ENCODE assay signal across 9 cellular contexts in the genomic region with DNA sequence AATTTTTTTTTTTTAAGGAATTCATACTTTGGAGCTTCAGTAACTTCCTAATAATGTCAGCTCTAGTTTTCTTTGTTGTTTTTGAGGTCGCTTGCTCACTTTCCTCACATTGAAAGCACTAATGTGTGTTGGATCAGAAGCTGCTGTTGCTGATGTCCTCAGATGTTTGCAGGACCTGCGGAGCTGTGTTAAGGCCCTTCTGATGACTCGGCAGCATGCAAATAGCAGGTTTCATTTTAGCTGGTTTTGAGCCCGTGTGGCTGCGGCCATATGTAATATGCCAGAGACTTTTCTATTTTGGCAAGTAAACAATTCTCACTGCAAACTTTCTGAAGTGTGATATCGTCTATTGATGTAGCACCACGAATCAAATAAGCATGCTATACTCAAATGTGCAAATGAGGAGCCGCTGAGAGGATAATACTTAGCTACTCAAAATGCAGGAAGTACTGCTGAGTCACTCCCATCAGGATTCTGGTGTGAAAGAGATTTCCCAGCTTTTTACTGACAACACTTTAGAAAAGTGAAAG.
A peak's percentile ranks its signal among the peaks of the same experiment; 100 is the strongest.
DNase-seq lines count a peak whose midpoint lies in the region; ATAC-seq and TF ChIP-seq lines count a peak whose summit lies in the region.
"Had no signal": no experiment of that assay in that cellular context is flagged by ENCODE, and none has a peak within 500 bp of the region (broad histone marks: within the 10 kb centered on the region; RNA-seq: fewer than 3 reads in every experiment).

No MANE protein-coding gene starts in this region.

- H3K27ac Mint-ChIP-seq in HFFc6, result peak overlapping the region; percentile 99
- H3K27ac Mint-ChIP-seq in progenitor cell of endocrine pancreas, result peak overlapping the region; percentile 49
- H3K27ac Mint-ChIP-seq in CD4-positive, alpha-beta T cell, result no peak overlapping the region

- no peaks in the 10 kb centered on the region for H3K4me1 ChIP-seq in NT2/D1 (ENCODE audit: insufficient read depth, insufficient read length)

- TF ChIP-seq CTCF in HFFc6 (IDR thresholded peaks at IDR 0.05) (no peak), progenitor cell of endocrine pancreas (IDR thresholded peaks at IDR 0.05; ENCODE audit: unreplicated experiment) (no peak)
- TF ChIP-seq CTCF in CD4-positive, alpha-beta T cell (IDR thresholded peaks at IDR 0.05), result no peak

- no peaks in the 10 kb centered on the region for H3K27me3 ChIP-seq in NT2/D1 (ENCODE audit: insufficient read depth, insufficient read length)
- H3K27me3 ChIP-seq in CD4-positive, alpha-beta T cell (ENCODE audit: control insufficient read depth, insufficient read depth, low read length), result no peaks in the 10 kb centered on the region
- H3K27me3 ChIP-seq: neutrophil had no signal

- peaks cover 8% of the 10 kb centered on the region for H3K27me3 Mint-ChIP-seq in HFFc6 (ENCODE audit: insufficient read depth)
- no peaks in the 10 kb centered on the region for H3K27me3 Mint-ChIP-seq in progenitor cell of endocrine pancreas
- H3K27me3 Mint-ChIP-seq in CD4-positive, alpha-beta T cell, result no peaks in the 10 kb centered on the region

- H3K4me1 Mint-ChIP-seq in HFFc6 (ENCODE audit: low read depth) (peaks cover 96% of the 10 kb centered on the region), progenitor cell of endocrine pancreas (ENCODE audit: low read depth) (peaks cover 20% of the 10 kb centered on the region)
- no peaks in the 10 kb centered on the region for H3K4me1 Mint-ChIP-seq in CD4-positive, alpha-beta T cell (ENCODE audit: low read depth)

- intact Hi-C loops in CD4-positive, alpha-beta T cell (cut with DNase I, micrococcal nuclease), result no loop called here

- DNase-seq in GM04503 (ENCODE audit: low read depth) (peak; percentile 90), HFFc6 (peak; percentile 98), NT2/D1 (ENCODE audit: low read depth, low spot score) (peak; percentile 13), fibroblast of peridontal ligament (ENCODE audit: extremely low read depth) (peak; percentile 90), progenitor cell of endocrine pancreas (ENCODE audit: low spot score, unreplicated experiment) (no peak)
- DNase-seq in activated CD4-positive, CD25-positive, alpha-beta regulatory T cell treated with anti-CD3 and anti-CD28 coated beads, Interleukin-2, amount 50 U/mL, for 72 hours, result no peak
- DNase-seq in CD4-positive, alpha-beta T cell, result no peak
- no peak for DNase-seq in stimulated activated CD4-positive, alpha-beta T cell treated with anti-CD3 and anti-CD28 coated beads, Interleukin-4, amount 100 ng/mL, for 1 hour

- no peak overlapping the region for H3K9ac ChIP-seq in NT2/D1 (ENCODE audit: insufficient read length, low read depth)

- H3K4me3 ChIP-seq in NT2/D1 (ENCODE audit: insufficient read length, low read depth), result no peak overlapping the region

- POLR2A ChIA-PET in CD4-positive, alpha-beta T cell (lab: Charles Lee), result no interaction called here

- CTCF ChIA-PET in CD4-positive, alpha-beta T cell (lab: Charles Lee), result no interaction called here

- no peaks in the 10 kb centered on the region for H3K9me3 ChIP-seq in NT2/D1 (ENCODE audit: insufficient read depth, low read length)
- H3K9me3 ChIP-seq in CD4-positive, alpha-beta T cell (ENCODE audit: control insufficient read depth, low read length), result no peaks in the 10 kb centered on the region
- H3K9me3 ChIP-seq: neutrophil had no signal

- H3K9me3 Mint-ChIP-seq in HFFc6, result no peaks in the 10 kb centered on the region
- no peaks in the 10 kb centered on the region for H3K9me3 Mint-ChIP-seq in progenitor cell of endocrine pancreas (ENCODE audit: low read depth)
- no peaks in the 10 kb centered on the region for H3K9me3 Mint-ChIP-seq in CD4-positive, alpha-beta T cell

- no peak overlapping the region for H3K27ac ChIP-seq in CD4-positive, alpha-beta T cell (ENCODE audit: low read depth, low read length)
- H3K27ac ChIP-seq: neutrophil had no signal

- H3K36me3 ChIP-seq in NT2/D1 (ENCODE audit: insufficient read depth, insufficient read length, low read length), result peaks cover 53% of the 10 kb centered on the region
- H3K36me3 ChIP-seq: neutrophil had no signal

- ATAC-seq in CD4-positive, alpha-beta T cell (ENCODE audit: poor library complexity), result no peak

- peaks cover 84% of the 10 kb centered on the region for H3K36me3 Mint-ChIP-seq in HFFc6 (ENCODE audit: low read depth)
- H3K36me3 Mint-ChIP-seq in progenitor cell of endocrine pancreas (ENCODE audit: insufficient read depth), result peaks cover 32% of the 10 kb centered on the region
- no peaks in the 10 kb centered on the region for H3K36me3 Mint-ChIP-seq in CD4-positive, alpha-beta T cell (ENCODE audit: low read depth)

- H3K4me3 Mint-ChIP-seq in HFFc6, result peak overlapping the region; percentile 87
- no peak overlapping the region for H3K4me3 Mint-ChIP-seq in progenitor cell of endocrine pancreas (ENCODE audit: low read depth)
- no peak overlapping the region for H3K4me3 Mint-ChIP-seq in CD4-positive, alpha-beta T cell

Comparison
In these comparisons a context has a peak if more than half of its experiments do, and no peak if none do; other contexts are left out.
1. DNase-seq: peak in GM04503 (single experiment), HFFc6 (single experiment), NT2/D1 (single experiment) and fibroblast of peridontal ligament (single experiment); none in progenitor cell of endocrine pancreas (single experiment), activated CD4-positive, CD25-positive, alpha-beta regulatory T cell treated with anti-CD3 and anti-CD28 coated beads, Interleukin-2, amount 50 U/mL, for 72 hours (single experiment), CD4-positive, alpha-beta T cell (0 of 10) and stimulated activated CD4-positive, alpha-beta T cell treated with anti-CD3 and anti-CD28 coated beads, Interleukin-4, amount 100 ng/mL, for 1 hour (single experiment).